Comparison of ENCODE assay signal across 8 cellular contexts in the genomic region with DNA sequence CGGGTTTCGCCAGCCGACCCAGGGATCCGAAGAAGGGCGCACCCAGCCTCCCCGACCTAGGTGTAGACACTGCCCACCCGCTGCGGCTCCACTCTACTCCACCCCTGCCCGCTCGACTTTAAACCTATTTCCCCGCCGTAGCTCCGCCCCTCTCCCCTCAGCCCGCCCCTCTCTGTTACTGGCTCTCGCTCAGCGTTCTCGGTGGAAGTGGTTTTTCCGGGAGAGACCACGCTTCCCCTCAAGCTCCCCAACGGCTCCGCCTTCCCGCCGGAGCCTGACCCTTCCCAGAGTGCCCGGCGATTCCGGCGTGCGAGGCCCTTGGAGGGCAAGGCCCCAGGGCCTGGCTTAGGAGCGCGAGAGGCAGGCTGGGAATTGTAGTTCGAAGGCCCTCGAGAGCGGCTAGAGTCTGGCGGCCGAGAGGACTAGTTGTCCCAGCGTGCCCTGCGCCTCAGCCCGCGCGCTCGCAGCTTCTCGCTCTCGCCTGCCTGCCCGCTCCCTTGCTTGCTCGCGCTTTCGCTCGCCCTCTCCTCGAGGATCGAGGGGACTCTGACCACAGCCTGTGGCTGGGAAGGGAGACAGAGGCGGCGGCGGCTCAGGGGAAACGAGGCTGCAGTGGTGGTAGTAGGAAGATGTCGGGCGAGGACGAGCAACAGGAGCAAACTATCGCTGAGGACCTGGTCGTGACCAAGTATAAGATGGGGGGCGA. TPM values are rescaled to one million over a fixed set of nuclear protein-coding genes. Genes with fewer than 3 reads are reported as not detected.
DNase-seq lines count a peak whose midpoint lies in the region; ATAC-seq, FAIRE-seq and TF ChIP-seq lines count a peak whose summit lies in the region.

A gene (plus strand): TSS at position 451 of the 706 bp plus-strand sequence. CDS start 179 bp downstream, at position 630.

- peak within 1 kb of the TSS; percentile 99 to 100 for H3K27ac Mint-ChIP-seq in T-cell
- H3K27ac Mint-ChIP-seq in type B pancreatic cell, result peak within 1 kb of the TSS; percentile 97

- peak; percentile 97 for DNase-seq in GM12891 (ENCODE audit: insufficient read length, low spot score)
- DNase-seq in NCI-H1436 treated with DMSO at 0.1 percent for 48 hours (lab: John Stamatoyannopoulos, UW), result peak; percentile 95
- peak; percentile 85 to 96 (median 91) for DNase-seq in T-cell
- DNase-seq in cardiac septum (ENCODE audit: low spot score), result peak; percentile 99
- peak; percentile 98 for DNase-seq in pons (ENCODE audit: low spot score)
- DNase-seq in type B pancreatic cell (ENCODE audit: extremely low spot score, unreplicated experiment), result peak; percentile 98

- 0 to 1% (median 1%) methylated on average over 58 to 60 of the region's 60 CpGs for WGBS in adipose tissue, 3 donors

- peak within 1 kb of the TSS; percentile 85 for H3K27ac ChIP-seq in adipose tissue (ENCODE audit: low read depth, low read length)

- H3K9me3 Mint-ChIP-seq in T-cell (no peaks in the 10 kb centered on the region), type B pancreatic cell (no peaks in the 10 kb centered on the region)

- no peaks in the 10 kb centered on the region for H3K27me3 Mint-ChIP-seq in T-cell
- H3K27me3 Mint-ChIP-seq in type B pancreatic cell, result no peaks in the 10 kb centered on the region

- ATAC-seq in HG02840 (IDR thresholded peaks at IDR 0.05; ENCODE audit: low FRiP score, unreplicated experiment), result peak; percentile 92
- peak; percentile 87 to 93 (median 90) for ATAC-seq in T-cell (replicated peaks in 1 of 4)

- H3K4me3 Mint-ChIP-seq in T-cell, result peak within 1 kb of the TSS; percentile 94 to 98 (median 96)
- H3K4me3 Mint-ChIP-seq in type B pancreatic cell, result peak within 1 kb of the TSS; percentile 99

- POLR2A ChIA-PET in T-cell (lab: Charles Lee), result interaction anchor here (0.6 to 2.1 kb wide), 8 partner anchors 12 to 334 kb away, joined by 3 to 7 read pairs (median 4); a partner anchor contains a TSS

- H3K36me3 Mint-ChIP-seq in T-cell (peaks cover 25% of the 10 kb centered on the region), type B pancreatic cell (peaks cover 15% of the 10 kb centered on the region)

- CTCF ChIA-PET in T-cell (lab: Charles Lee), result interaction anchor here (0.8 to 2.0 kb wide), 16 partner anchors 13 to 286 kb away, joined by 3 to 11 read pairs (median 4); a partner anchor contains a TSS

- peaks cover 55 to 66% (median 63%) of the 10 kb centered on the region in 3 donors for H3K4me1 Mint-ChIP-seq in T-cell
- peaks cover 29% of the 10 kb centered on the region for H3K4me1 Mint-ChIP-seq in type B pancreatic cell (ENCODE audit: unreplicated experiment)

- TF ChIP-seq CTCF in type B pancreatic cell (conservative IDR thresholded peaks at IDR 0.05), result no peak

- peak; percentile 67; the same call in 1 of the 2 replicates for TF ChIP-seq POLR2A in GM12891 (IDR thresholded peaks at IDR 0.05; ENCODE audit: low read depth, low read length)

- intact Hi-C loops in cardiac septum (cut with DNase I), result loop anchor here (1.0 to 5.0 kb wide), 3 partner anchors 12 to 97 kb away; a partner anchor contains a TSS

- peak; percentile 95 for FAIRE-seq in GM12891 (lab: Jason Lieb, UNC)

TF ChIP-seq in GM12891, 5 proteins besides CTCF, POLR2A, EP300 and RAD21:
- TF ChIP-seq TAF1 (IDR thresholded peaks at IDR 0.05; ENCODE audit: low read depth, low read length) (no peak), SPI1 (IDR thresholded peaks at IDR 0.05; ENCODE audit: low read depth, low read length) (peak; percentile 36; the same call in 1 of the 2 replicates), PAX5 (IDR thresholded peaks at IDR 0.05; ENCODE audit: insufficient read depth, low read length, severe bottlenecking) (peak; percentile 3), POLR2AphosphoS5 (IDR thresholded peaks at IDR 0.05; ENCODE audit: low read depth, low read length) (peak; percentile 72; the same call in 1 of the 2 replicates), POU2F2 (IDR thresholded peaks at IDR 0.05; ENCODE audit: low read depth, low read length) (0 out of 2 replicates have a peak, but pooled peaks have one; percentile 37)

RNA-seq across cellular contexts. Expression of the gene that starts here (rescaled TPM):
- polyA plus RNA-seq in GM12891 (2012; ENCODE audit: low read depth, missing spikeins), result 201 TPM
- 100 to 1,000 TPM in 3 of 5 donors, 10 to 100 TPM in 2; 67.5 to 113 (median 104) TPM for total RNA-seq in T-cell
- 100 to 1,000 TPM in 1 of 3 donors, 10 to 100 TPM in 2; 75.9 to 138 (median 83.2) TPM for polyA plus RNA-seq in adipose tissue
- total RNA-seq in cardiac septum, result 61.6 TPM
- total RNA-seq in type B pancreatic cell (ENCODE audit: low replicate concordance), result 115 and 141 TPM in 2 replicates

Comparison
In these comparisons a context has a peak if more than half of its experiments do, and no peak if none do; other contexts are left out.
1. Peak in every context shown above with its lines: DNase-seq, ATAC-seq and H3K27ac ChIP-seq.